ENCODE assay signal across 8 cellular contexts in genomic region chr5:178483620-178484019, GRCh38.
DNase-seq lines count a peak whose midpoint lies in the region; ATAC-seq, FAIRE-seq and TF ChIP-seq lines count a peak whose summit lies in the region.

No MANE protein-coding gene starts in this region.

- intact Hi-C loops in GM12878 (cut with micrococcal nuclease; ENCODE audit: unreplicated experiment) = no loop called here

- H2AFZ ChIP-seq in DND-41 (ENCODE audit: low read depth, low read length) (peak overlapping the region; percentile 76), GM12878 (ENCODE audit: control insufficient read depth, low read depth, low read length) (no peak overlapping the region)

- H3K36me3 ChIP-seq in DND-41 (ENCODE audit: insufficient read depth, low read length) (no peaks in the 10 kb centered on the region), GM12878 (ENCODE audit: control insufficient read depth in 2 of 2, insufficient read depth in 2 of 2, low read length in 1 of 2) (no peaks in the 10 kb centered on the region)

- RAD21 ChIA-PET in GM12878 (lab: Charles Lee; ENCODE audit: unreplicated experiment) = no interaction called here

- ATAC-seq in DND-41 (ENCODE audit: insufficient read depth, low read depth) = peak; percentile 100
- ATAC-seq in GM12878 = no peak
- no peak for ATAC-seq in HG03571 (IDR thresholded peaks at IDR 0.05; ENCODE audit: unreplicated experiment)
- ATAC-seq in GM21737 (IDR thresholded peaks at IDR 0.05; ENCODE audit: unreplicated experiment) = no peak

- WGBS in GM12878 (ENCODE audit: insufficient coverage, insufficient replicate concordance, low lambda C conversion rate, missing lambda C conversion rate) = 39% methylated on average over 9 of the region's 9 CpGs

- TF ChIP-seq RAD21 in GM12878 (IDR thresholded peaks at IDR 0.05; ENCODE audit: insufficient read depth, low read depth, low read length) = no peak

- H3K9me3 ChIP-seq in DND-41 (ENCODE audit: insufficient read depth, low read length, severe bottlenecking) (no peaks in the 10 kb centered on the region), GM12878 (replicated peaks; ENCODE audit: control insufficient read depth, insufficient read depth, low read length) (no peaks in the 10 kb centered on the region)

- peak overlapping the region; percentile 54 for H3K9ac ChIP-seq in DND-41 (ENCODE audit: low read depth, low read length)
- H3K9ac ChIP-seq in GM12878 (ENCODE audit: control insufficient read depth, insufficient read depth, low read length) = no peak overlapping the region

- POLR2A ChIA-PET in GM12878 (lab: Charles Lee) = no interaction called here

- DNase-seq in DND-41 = peak; percentile 92
- DNase-seq in activated CD4-positive, alpha-beta T cell treated with anti-CD3 and anti-CD28 coated beads for 1 hour = peak; percentile 31
- DNase-seq in GM12878 (ENCODE audit: low read depth, low spot score) = no peak
- peak; percentile 16 to 35 for DNase-seq in stimulated activated CD4-positive, alpha-beta T cell treated with anti-CD3 and anti-CD28 coated beads, Interleukin-15, amount 100 ng/mL, for 48 hours (ENCODE audit: low read depth in 2 of 2)
- DNase-seq in GM19240 (ENCODE audit: insufficient read length, low spot score) = no peak
- DNase-seq in NK-92 (lab: John Stamatoyannopoulos, UW; ENCODE audit: unreplicated experiment) = no peak

- H3K4me1 ChIP-seq in DND-41 (ENCODE audit: insufficient read depth, low read length) (peaks cover 17% of the 10 kb centered on the region), GM12878 (ENCODE audit: control insufficient read depth, insufficient read depth, low read length) (no peaks in the 10 kb centered on the region)

- peak overlapping the region in 1 of 2 experiments; percentile 46; a peak in 2 of 4 replicates for H3K4me3 ChIP-seq in DND-41 (ENCODE audit: low read depth in 1 of 2, low read length in 2 of 2)
- no peak overlapping the region for H3K4me3 ChIP-seq in GM12878

- H3K27me3 ChIP-seq in DND-41 (ENCODE audit: insufficient read depth, low read length, poor library complexity) (no peaks in the 10 kb centered on the region), GM12878 (replicated peaks in 1 of 2; ENCODE audit: control insufficient read depth in 2 of 2, insufficient read depth in 2 of 2, low read length in 1 of 2) (no peaks in the 10 kb centered on the region)

- TF ChIP-seq CTCF in DND-41 (IDR thresholded peaks at IDR 0.05; ENCODE audit: borderline replicate concordance, extremely low read depth, low read length, poor library complexity, severe bottlenecking) (no peak), GM12878 (IDR thresholded peaks at IDR 0.05 in 2 of 3, conservative IDR thresholded peaks at IDR 0.05 in 1 of 3; ENCODE audit: control insufficient read depth in 2 of 3, extremely low read depth in 1 of 3, insufficient read depth in 1 of 3, low read depth in 3 of 3, low read length in 3 of 3) (no peak)

- H4K20me1 ChIP-seq in DND-41 (ENCODE audit: insufficient read depth, low read length) (no peaks in the 10 kb centered on the region), GM12878 (ENCODE audit: control insufficient read depth, insufficient read depth) (no peaks in the 10 kb centered on the region)

- BruUV-seq in GM12878 (replicated peaks; lab: Mats Ljungman, UMichigan) = no TSS peak

- in situ Hi-C loops in GM12878 (cut with MboI) = no loop called here

- H3K79me2 ChIP-seq in DND-41 (ENCODE audit: insufficient read depth, low read length) (no peaks in the 10 kb centered on the region), GM12878 (ENCODE audit: control insufficient read depth, insufficient read depth, low read length) (no peaks in the 10 kb centered on the region)

- no peak for FAIRE-seq in GM12878 (lab: Jason Lieb, UNC)

- peak overlapping the region; percentile 61 for H3K4me2 ChIP-seq in DND-41 (ENCODE audit: insufficient read depth, low read length)
- H3K4me2 ChIP-seq in GM12878 (ENCODE audit: control insufficient read depth, insufficient read depth) = no peak overlapping the region

- TF ChIP-seq POLR2A in GM12878 (IDR thresholded peaks at IDR 0.05; ENCODE audit: low read depth, low read length) = no peak

- CTCF ChIA-PET in GM12878 (lab: Yijun Ruan, JAX) = no interaction called here

- no peak for TF ChIP-seq EP300 in GM12878 (IDR thresholded peaks at IDR 0.05; ENCODE audit: borderline replicate concordance in 1 of 2, control insufficient read depth in 1 of 2, low read depth in 2 of 2, low read length in 2 of 2)

- H3K27ac ChIP-seq in DND-41 (ENCODE audit: low read length) (peak overlapping the region; percentile 84), GM12878 (ENCODE audit: control insufficient read depth, insufficient read depth) (no peak overlapping the region)

- SMC1A ChIA-PET in GM12878 (lab: Charles Lee; ENCODE audit: uncharacterized antibody, unreplicated experiment) = no interaction called here

TF ChIP-seq in GM12878, 131 proteins besides CTCF, POLR2A, EP300 and RAD21:
- TF ChIP-seq BHLHE40 (IDR thresholded peaks at IDR 0.05; ENCODE audit: borderline replicate concordance in 1 of 2, low read depth in 2 of 2, low read length in 1 of 2) = peak; percentile 19 to 44; a peak in 1 of 4 replicates
- TF ChIP-seq SPI1 (IDR thresholded peaks at IDR 0.05; ENCODE audit: borderline replicate concordance, insufficient read depth, low read depth, low read length) = no peak
TF ChIP-seq in GM12878: peak in this region for 1.

Comparison
In these comparisons a context has a peak if more than half of its experiments do, and no peak if none do; other contexts are left out.
1. DNase-seq: peak in DND-41 (single experiment), activated CD4-positive, alpha-beta T cell treated with anti-CD3 and anti-CD28 coated beads for 1 hour (single experiment) and stimulated activated CD4-positive, alpha-beta T cell treated with anti-CD3 and anti-CD28 coated beads, Interleukin-15, amount 100 ng/mL, for 48 hours (2 of 2); none in GM12878 (single experiment), GM19240 (single experiment) and NK-92 (single experiment).